1 cellular context compared by ENCODE assay signal in the genomic region with DNA sequence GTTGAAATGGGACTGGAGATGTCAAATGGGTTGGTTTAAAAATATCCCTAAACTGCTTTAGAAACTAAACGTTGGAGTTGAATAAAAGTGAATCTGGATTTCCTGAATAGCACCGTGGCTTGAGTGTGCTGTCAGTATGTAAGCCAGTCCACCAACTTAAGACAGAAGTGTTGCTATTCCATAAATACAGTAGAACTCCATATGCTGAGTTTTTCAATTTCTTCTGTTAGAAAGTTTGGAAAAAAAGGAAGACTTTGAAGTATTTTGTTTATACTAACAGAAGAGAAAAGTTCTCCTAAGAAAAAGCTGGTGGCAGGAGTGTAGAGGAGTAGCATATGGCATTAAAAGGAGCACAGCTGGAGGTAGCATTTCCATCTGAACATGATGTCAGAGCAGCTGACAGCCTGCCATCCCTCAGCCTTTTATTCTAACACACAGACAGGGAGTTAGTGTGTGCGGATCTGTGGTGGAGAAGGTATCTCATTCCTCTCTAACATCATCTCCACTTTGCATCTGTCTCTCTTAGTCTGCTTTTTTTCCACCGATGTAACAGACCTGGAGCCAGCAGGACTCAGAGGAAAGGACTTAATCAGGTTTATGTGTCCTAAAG.
TF ChIP-seq lines count a peak whose summit lies in the region.

A gene (plus strand): TSS at position 449 of the 610 bp plus-strand sequence. CDS start 149 bp downstream, at position 598.

TF ChIP-seq in HEK293, 187 proteins besides CTCF, POLR2A, EP300 and RAD21 (continued from another document and continues in another):
- TF ChIP-seq, protein P1, sequence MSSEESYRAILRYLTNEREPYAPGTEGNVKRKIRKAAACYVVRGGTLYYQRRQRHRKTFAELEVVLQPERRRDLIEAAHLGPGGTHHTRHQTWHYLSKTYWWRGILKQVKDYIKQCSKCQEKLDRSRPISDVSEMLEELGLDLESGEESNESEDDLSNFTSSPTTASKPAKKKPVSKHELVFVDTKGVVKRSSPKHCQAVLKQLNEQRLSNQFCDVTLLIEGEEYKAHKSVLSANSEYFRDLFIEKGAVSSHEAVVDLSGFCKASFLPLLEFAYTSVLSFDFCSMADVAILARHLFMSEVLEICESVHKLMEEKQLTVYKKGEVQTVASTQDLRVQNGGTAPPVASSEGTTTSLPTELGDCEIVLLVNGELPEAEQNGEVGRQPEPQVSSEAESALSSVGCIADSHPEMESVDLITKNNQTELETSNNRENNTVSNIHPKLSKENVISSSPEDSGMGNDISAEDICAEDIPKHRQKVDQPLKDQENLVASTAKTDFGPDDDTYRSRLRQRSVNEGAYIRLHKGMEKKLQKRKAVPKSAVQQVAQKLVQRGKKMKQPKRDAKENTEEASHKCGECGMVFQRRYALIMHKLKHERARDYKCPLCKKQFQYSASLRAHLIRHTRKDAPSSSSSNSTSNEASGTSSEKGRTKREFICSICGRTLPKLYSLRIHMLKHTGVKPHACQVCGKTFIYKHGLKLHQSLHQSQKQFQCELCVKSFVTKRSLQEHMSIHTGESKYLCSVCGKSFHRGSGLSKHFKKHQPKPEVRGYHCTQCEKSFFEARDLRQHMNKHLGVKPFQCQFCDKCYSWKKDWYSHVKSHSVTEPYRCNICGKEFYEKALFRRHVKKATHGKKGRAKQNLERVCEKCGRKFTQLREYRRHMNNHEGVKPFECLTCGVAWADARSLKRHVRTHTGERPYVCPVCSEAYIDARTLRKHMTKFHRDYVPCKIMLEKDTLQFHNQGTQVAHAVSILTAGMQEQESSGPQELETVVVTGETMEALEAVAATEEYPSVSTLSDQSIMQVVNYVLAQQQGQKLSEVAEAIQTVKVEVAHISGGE (tag by site-specific recombination; conservative IDR thresholded peaks at IDR 0.05; ENCODE audit: low read depth), result no peak
- TF ChIP-seq ZNF600 (tag by site-specific recombination; IDR thresholded peaks at IDR 0.05) (peak; percentile 82; the same call in 1 of the 2 replicates), ZNF311 (tag by site-specific recombination; IDR thresholded peaks at IDR 0.05; ENCODE audit: borderline replicate concordance) (no peak), ZNF473 (tag by site-specific recombination; IDR thresholded peaks at IDR 0.05) (no peak), ZFP3 (tag by site-specific recombination; IDR thresholded peaks at IDR 0.05; ENCODE audit: low read depth) (no peak), ZNF629 (tag by site-specific recombination; IDR thresholded peaks at IDR 0.05) (peak; percentile 86), ZNF596 (tag by site-specific recombination; IDR thresholded peaks at IDR 0.05) (no peak), ZNF768 (tag by site-specific recombination; IDR thresholded peaks at IDR 0.05) (no peak), ZNF274 (IDR thresholded peaks at IDR 0.05; ENCODE audit: low read length) (no peak), ZNF274 (tag by site-specific recombination; IDR thresholded peaks at IDR 0.05; ENCODE audit: borderline replicate concordance) (no peak), ZBTB7A (tag by site-specific recombination; IDR thresholded peaks at IDR 0.05; ENCODE audit: low read depth) (no peak), EGR2 (tag by site-specific recombination; IDR thresholded peaks at IDR 0.05; ENCODE audit: low read depth) (no peak), ZNF585B (tag by site-specific recombination; IDR thresholded peaks at IDR 0.05) (no peak), ZFHX2 (tag by site-specific recombination; conservative IDR thresholded peaks at IDR 0.05) (no peak), KLF1 (tag by site-specific recombination; IDR thresholded peaks at IDR 0.05) (no peak), KLF10 (tag by site-specific recombination; IDR thresholded peaks at IDR 0.05) (peak; percentile 33; the same call in 1 of the 2 replicates), SP3 (tag by site-specific recombination; IDR thresholded peaks at IDR 0.05) (no peak), ZNF701 (tag by site-specific recombination; IDR thresholded peaks at IDR 0.05) (no peak), ZBTB17 (tag by site-specific recombination; IDR thresholded peaks at IDR 0.05) (peak; percentile 90), ZNF677 (tag by site-specific recombination; IDR thresholded peaks at IDR 0.05) (no peak), GLIS2 (tag by site-specific recombination; IDR thresholded peaks at IDR 0.05) (no peak), ZNF211 (tag by site-specific recombination; IDR thresholded peaks at IDR 0.05; ENCODE audit: low read depth) (no peak), ZNF785 (tag by site-specific recombination; IDR thresholded peaks at IDR 0.05) (no peak)
- TF ChIP-seq, protein P2, sequence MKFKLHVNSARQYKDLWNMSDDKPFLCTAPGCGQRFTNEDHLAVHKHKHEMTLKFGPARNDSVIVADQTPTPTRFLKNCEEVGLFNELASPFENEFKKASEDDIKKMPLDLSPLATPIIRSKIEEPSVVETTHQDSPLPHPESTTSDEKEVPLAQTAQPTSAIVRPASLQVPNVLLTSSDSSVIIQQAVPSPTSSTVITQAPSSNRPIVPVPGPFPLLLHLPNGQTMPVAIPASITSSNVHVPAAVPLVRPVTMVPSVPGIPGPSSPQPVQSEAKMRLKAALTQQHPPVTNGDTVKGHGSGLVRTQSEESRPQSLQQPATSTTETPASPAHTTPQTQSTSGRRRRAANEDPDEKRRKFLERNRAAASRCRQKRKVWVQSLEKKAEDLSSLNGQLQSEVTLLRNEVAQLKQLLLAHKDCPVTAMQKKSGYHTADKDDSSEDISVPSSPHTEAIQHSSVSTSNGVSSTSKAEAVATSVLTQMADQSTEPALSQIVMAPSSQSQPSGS (tag by site-specific recombination; IDR thresholded peaks at IDR 0.05; ENCODE audit: low read depth), result peak; percentile 53; the same call in 1 of the 2 replicates
- TF ChIP-seq, protein P3, sequence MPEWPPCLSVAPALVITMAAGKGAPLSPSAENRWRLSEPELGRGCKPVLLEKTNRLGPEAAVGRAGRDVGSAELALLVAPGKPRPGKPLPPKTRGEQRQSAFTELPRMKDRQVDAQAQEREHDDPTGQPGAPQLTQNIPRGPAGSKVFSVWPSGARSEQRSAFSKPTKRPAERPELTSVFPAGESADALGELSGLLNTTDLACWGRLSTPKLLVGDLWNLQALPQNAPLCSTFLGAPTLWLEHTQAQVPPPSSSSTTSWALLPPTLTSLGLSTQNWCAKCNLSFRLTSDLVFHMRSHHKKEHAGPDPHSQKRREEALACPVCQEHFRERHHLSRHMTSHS (tag by site-specific recombination; IDR thresholded peaks at IDR 0.05), result no peak
- TF ChIP-seq, protein P4, sequence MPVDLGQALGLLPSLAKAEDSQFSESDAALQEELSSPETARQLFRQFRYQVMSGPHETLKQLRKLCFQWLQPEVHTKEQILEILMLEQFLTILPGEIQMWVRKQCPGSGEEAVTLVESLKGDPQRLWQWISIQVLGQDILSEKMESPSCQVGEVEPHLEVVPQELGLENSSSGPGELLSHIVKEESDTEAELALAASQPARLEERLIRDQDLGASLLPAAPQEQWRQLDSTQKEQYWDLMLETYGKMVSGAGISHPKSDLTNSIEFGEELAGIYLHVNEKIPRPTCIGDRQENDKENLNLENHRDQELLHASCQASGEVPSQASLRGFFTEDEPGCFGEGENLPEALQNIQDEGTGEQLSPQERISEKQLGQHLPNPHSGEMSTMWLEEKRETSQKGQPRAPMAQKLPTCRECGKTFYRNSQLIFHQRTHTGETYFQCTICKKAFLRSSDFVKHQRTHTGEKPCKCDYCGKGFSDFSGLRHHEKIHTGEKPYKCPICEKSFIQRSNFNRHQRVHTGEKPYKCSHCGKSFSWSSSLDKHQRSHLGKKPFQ (tag by site-specific recombination; IDR thresholded peaks at IDR 0.05), result no peak
- TF ChIP-seq, protein P5, sequence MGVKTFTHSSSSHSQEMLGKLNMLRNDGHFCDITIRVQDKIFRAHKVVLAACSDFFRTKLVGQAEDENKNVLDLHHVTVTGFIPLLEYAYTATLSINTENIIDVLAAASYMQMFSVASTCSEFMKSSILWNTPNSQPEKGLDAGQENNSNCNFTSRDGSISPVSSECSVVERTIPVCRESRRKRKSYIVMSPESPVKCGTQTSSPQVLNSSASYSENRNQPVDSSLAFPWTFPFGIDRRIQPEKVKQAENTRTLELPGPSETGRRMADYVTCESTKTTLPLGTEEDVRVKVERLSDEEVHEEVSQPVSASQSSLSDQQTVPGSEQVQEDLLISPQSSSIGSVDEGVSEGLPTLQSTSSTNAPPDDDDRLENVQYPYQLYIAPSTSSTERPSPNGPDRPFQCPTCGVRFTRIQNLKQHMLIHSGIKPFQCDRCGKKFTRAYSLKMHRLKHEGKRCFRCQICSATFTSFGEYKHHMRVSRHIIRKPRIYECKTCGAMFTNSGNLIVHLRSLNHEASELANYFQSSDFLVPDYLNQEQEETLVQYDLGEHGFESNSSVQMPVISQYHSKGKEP (tag by site-specific recombination; IDR thresholded peaks at IDR 0.05), result no peak
- TF ChIP-seq, protein P6, sequence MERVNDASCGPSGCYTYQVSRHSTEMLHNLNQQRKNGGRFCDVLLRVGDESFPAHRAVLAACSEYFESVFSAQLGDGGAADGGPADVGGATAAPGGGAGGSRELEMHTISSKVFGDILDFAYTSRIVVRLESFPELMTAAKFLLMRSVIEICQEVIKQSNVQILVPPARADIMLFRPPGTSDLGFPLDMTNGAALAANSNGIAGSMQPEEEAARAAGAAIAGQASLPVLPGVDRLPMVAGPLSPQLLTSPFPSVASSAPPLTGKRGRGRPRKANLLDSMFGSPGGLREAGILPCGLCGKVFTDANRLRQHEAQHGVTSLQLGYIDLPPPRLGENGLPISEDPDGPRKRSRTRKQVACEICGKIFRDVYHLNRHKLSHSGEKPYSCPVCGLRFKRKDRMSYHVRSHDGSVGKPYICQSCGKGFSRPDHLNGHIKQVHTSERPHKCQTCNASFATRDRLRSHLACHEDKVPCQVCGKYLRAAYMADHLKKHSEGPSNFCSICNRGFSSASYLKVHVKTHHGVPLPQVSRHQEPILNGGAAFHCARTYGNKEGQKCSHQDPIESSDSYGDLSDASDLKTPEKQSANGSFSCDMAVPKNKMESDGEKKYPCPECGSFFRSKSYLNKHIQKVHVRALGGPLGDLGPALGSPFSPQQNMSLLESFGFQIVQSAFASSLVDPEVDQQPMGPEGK (tag by site-specific recombination; IDR thresholded peaks at IDR 0.05), result no peak
- TF ChIP-seq, protein P7, sequence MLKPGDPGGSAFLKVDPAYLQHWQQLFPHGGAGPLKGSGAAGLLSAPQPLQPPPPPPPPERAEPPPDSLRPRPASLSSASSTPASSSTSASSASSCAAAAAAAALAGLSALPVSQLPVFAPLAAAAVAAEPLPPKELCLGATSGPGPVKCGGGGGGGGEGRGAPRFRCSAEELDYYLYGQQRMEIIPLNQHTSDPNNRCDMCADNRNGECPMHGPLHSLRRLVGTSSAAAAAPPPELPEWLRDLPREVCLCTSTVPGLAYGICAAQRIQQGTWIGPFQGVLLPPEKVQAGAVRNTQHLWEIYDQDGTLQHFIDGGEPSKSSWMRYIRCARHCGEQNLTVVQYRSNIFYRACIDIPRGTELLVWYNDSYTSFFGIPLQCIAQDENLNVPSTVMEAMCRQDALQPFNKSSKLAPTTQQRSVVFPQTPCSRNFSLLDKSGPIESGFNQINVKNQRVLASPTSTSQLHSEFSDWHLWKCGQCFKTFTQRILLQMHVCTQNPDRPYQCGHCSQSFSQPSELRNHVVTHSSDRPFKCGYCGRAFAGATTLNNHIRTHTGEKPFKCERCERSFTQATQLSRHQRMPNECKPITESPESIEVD (tag by site-specific recombination; IDR thresholded peaks at IDR 0.05), result peak; percentile 83
- TF ChIP-seq, protein P8, sequence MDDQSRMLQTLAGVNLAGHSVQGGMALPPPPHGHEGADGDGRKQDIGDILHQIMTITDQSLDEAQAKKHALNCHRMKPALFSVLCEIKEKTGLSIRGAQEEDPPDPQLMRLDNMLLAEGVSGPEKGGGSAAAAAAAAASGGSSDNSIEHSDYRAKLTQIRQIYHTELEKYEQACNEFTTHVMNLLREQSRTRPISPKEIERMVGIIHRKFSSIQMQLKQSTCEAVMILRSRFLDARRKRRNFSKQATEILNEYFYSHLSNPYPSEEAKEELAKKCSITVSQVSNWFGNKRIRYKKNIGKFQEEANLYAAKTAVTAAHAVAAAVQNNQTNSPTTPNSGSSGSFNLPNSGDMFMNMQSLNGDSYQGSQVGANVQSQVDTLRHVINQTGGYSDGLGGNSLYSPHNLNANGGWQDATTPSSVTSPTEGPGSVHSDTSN (CRISPR knock-in tag; IDR thresholded peaks at IDR 0.05), result no peak
- TF ChIP-seq, protein P9, sequence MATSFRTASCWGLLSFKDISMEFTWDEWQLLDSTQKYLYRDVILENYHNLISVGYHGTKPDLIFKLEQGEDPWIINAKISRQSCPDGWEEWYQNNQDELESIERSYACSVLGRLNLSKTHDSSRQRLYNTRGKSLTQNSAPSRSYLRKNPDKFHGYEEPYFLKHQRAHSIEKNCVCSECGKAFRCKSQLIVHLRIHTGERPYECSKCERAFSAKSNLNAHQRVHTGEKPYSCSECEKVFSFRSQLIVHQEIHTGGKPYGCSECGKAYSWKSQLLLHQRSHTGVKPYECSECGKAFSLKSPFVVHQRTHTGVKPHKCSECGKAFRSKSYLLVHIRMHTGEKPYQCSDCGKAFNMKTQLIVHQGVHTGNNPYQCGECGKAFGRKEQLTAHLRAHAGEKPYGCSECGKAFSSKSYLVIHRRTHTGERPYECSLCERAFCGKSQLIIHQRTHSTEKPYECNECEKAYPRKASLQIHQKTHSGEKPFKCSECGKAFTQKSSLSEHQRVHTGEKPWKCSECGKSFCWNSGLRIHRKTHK (tag by site-specific recombination; IDR thresholded peaks at IDR 0.05), result no peak
- TF ChIP-seq, protein P10, sequence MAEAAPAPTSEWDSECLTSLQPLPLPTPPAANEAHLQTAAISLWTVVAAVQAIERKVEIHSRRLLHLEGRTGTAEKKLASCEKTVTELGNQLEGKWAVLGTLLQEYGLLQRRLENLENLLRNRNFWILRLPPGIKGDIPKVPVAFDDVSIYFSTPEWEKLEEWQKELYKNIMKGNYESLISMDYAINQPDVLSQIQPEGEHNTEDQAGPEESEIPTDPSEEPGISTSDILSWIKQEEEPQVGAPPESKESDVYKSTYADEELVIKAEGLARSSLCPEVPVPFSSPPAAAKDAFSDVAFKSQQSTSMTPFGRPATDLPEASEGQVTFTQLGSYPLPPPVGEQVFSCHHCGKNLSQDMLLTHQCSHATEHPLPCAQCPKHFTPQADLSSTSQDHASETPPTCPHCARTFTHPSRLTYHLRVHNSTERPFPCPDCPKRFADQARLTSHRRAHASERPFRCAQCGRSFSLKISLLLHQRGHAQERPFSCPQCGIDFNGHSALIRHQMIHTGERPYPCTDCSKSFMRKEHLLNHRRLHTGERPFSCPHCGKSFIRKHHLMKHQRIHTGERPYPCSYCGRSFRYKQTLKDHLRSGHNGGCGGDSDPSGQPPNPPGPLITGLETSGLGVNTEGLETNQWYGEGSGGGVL (tag by site-specific recombination; IDR thresholded peaks at IDR 0.05), result no peak
- TF ChIP-seq, protein P11, sequence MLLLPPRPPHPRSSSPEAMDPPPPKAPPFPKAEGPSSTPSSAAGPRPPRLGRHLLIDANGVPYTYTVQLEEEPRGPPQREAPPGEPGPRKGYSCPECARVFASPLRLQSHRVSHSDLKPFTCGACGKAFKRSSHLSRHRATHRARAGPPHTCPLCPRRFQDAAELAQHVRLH (tag by site-specific recombination; IDR thresholded peaks at IDR 0.05), result no peak
- TF ChIP-seq, protein P12, sequence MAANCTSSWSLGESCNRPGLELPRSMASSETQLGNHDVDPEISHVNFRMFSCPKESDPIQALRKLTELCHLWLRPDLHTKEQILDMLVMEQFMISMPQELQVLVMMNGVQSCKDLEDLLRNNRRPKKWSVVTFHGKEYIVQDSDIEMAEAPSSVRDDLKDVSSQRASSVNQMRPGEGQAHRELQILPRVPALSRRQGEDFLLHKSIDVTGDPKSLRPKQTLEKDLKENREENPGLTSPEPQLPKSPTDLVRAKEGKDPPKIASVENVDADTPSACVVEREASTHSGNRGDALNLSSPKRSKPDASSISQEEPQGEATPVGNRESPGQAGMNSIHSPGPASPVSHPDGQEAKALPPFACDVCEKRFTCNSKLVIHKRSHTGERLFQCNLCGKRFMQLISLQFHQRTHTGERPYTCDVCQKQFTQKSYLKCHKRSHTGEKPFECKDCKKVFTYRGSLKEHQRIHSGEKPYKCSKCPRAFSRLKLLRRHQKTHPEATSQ (tag by site-specific recombination; IDR thresholded peaks at IDR 0.05), result no peak
